20 cellular contexts compared by ENCODE assay signal in genomic region chr6:117795234-117795633, GRCh38.
DNase-seq lines count a peak whose midpoint lies in the region; ATAC-seq and TF ChIP-seq lines count a peak whose summit lies in the region.
"Had no signal": no experiment of that assay in that cellular context is flagged by ENCODE, and none has a peak within 500 bp of the region (broad histone marks: within the 10 kb centered on the region; RNA-seq: fewer than 3 reads in every experiment).

No MANE protein-coding gene starts in this region.

- H3K4me3 ChIP-seq in HCT116 (replicated peaks in 1 of 2; ENCODE audit: low read depth in 1 of 2, low read length in 2 of 2) = no peak overlapping the region
- H3K4me3 ChIP-seq in OCI-LY7 (ENCODE audit: low read depth, low read length, poor library complexity, severe bottlenecking) = no peak overlapping the region
- H3K4me3 ChIP-seq in colonic mucosa = no peak overlapping the region
- H3K4me3 ChIP-seq: ascending aorta, heart right ventricle, ovary had no signal

- H4K20me1 ChIP-seq in HCT116 (ENCODE audit: insufficient read depth) (no peaks in the 10 kb centered on the region), OCI-LY7 (ENCODE audit: insufficient read depth, low read length) (no peaks in the 10 kb centered on the region)

- H3K36me3 Mint-ChIP-seq in Calu3 (ENCODE audit: insufficient read depth, unreplicated experiment) (no peaks in the 10 kb centered on the region), endothelial cell (ENCODE audit: low read depth, unreplicated experiment) (no peaks in the 10 kb centered on the region)
- H3K36me3 Mint-ChIP-seq: CD8-positive, alpha-beta T cell had no signal

- RAD21 ChIA-PET in HCT116 (lab: Charles Lee; ENCODE audit: low non-redundant PET in 1 of 2, low total read pairs in 2 of 2, uncharacterized antibody in 2 of 2, unreplicated experiment in 2 of 2) = interaction anchor here in 1 of 2 experiments (0.5 kb wide), 1 partner anchor 820 kb away, joined by 3 read pairs; no protein-coding TSS in a partner anchor

- POLR2A ChIA-PET in HCT116 (lab: Charles Lee) = no interaction called here
- POLR2A ChIA-PET in OCI-LY7 (lab: Charles Lee) = interaction anchor here (0.6 to 1.2 kb wide), 2 partner anchors 16 to 19 kb away, joined by 3 read pairs; no protein-coding TSS in a partner anchor

- CTCF ChIA-PET in Calu3 (lab: Charles Lee) = interaction anchor here (0.8 to 1.0 kb wide), 4 partner anchors 28 to 193 kb away, joined by 3 read pairs; partner anchors contain the start of gene GOPC
- CTCF ChIA-PET in HCT116 (lab: Charles Lee) = interaction anchor here (0.6 kb wide), 1 partner anchor 34 kb away, joined by 3 read pairs; no protein-coding TSS in a partner anchor
- CTCF ChIA-PET in OCI-LY7 (lab: Charles Lee; ENCODE audit: unreplicated experiment) = no interaction called here

- no peak for TF ChIP-seq POLR2A in HCT116 (IDR thresholded peaks at IDR 0.05; ENCODE audit: borderline replicate concordance, extremely low read depth, insufficient read depth, insufficient read length)

- H3K9ac ChIP-seq in HCT116 (ENCODE audit: low read length) = no peak overlapping the region
- no peak overlapping the region for H3K9ac ChIP-seq in colonic mucosa (ENCODE audit: low read depth in 2 of 2, low read length in 2 of 2)

- H3K27me3 Mint-ChIP-seq in Calu3 (ENCODE audit: unreplicated experiment) (no peaks in the 10 kb centered on the region), endothelial cell (ENCODE audit: unreplicated experiment) (peaks cover 1% of the 10 kb centered on the region)

- no TSS peak for BruUV-seq in Calu3 (replicated peaks; lab: Mats Ljungman, UMichigan)
- no TSS peak for BruUV-seq in HCT116 (replicated peaks; lab: Mats Ljungman, UMichigan)
- no TSS peak for BruUV-seq in OCI-LY7 (replicated peaks; lab: Mats Ljungman, UMichigan)

- DNase-seq in Calu3 (peak; percentile 27), HCT116 (ENCODE audit: low read depth, low spot score) (no peak), OCI-LY7 (ENCODE audit: low spot score) (no peak), endothelial cell (ENCODE audit: low spot score) (no peak), T1000 (lab: John Stamatoyannopoulos, UW) (no peak), colonic mucosa (no peak), NCI-H345 (lab: John Stamatoyannopoulos, UW) (no peak)
- DNase-seq: activated CD4-positive, alpha-beta T cell treated with anti-CD3 and anti-CD28 coated beads, Interleukin-2, amount 50 U/mL, for 48 hours; activated naive CD4-positive, alpha-beta T cell treated with anti-CD3 and anti-CD28 coated beads, Interleukin-2, amount 50 U/mL, for 16 hours; CD8-positive, alpha-beta T cell; heart right ventricle; Karpas-422; mammary epithelial cell; NCI-H774; ovary; stimulated activated CD4-positive, alpha-beta T cell treated with anti-CD3 and anti-CD28 coated beads, Interleukin-1b, Interleukin-23, amount 100 ng/mL, for 48 hours; trophoblast cell had no signal

- H3K9me2 ChIP-seq in HCT116 (ENCODE audit: insufficient read depth) = no peaks in the 10 kb centered on the region
- H3K9me2 ChIP-seq in OCI-LY7 (ENCODE audit: insufficient read depth, low read length) = no peaks in the 10 kb centered on the region

- H3K4me2 ChIP-seq in HCT116 (ENCODE audit: low read length) (no peak overlapping the region), OCI-LY7 (ENCODE audit: low read length) (no peak overlapping the region)

- intact Hi-C loops in Calu3 (cut with micrococcal nuclease; ENCODE audit: unreplicated experiment) (loop anchor here (1.0 kb wide), 1 partner anchor 34 kb away; no protein-coding TSS in a partner anchor), HCT116 (cut with micrococcal nuclease) (no loop called here), OCI-LY7 (cut with micrococcal nuclease; ENCODE audit: unreplicated experiment) (no loop called here), colonic mucosa (cut with DNase I) (no loop called here)

- H3K36me3 ChIP-seq in HCT116 (ENCODE audit: control insufficient read depth in 1 of 2, insufficient read depth in 2 of 2, low read length in 2 of 2) (no peaks in the 10 kb centered on the region), OCI-LY7 (ENCODE audit: insufficient read depth, low read length) (no peaks in the 10 kb centered on the region), colonic mucosa (no peaks in the 10 kb centered on the region)
- H3K36me3 ChIP-seq: ascending aorta, heart right ventricle, ovary had no signal

- H3K79me2 ChIP-seq in HCT116 (ENCODE audit: insufficient read depth, low read length) (no peaks in the 10 kb centered on the region), OCI-LY7 (ENCODE audit: insufficient read depth, low read depth, low read length) (no peaks in the 10 kb centered on the region)

- TF ChIP-seq CTCF in Calu3 (IDR thresholded peaks at IDR 0.05; ENCODE audit: unreplicated experiment) = no peak
- peak; percentile 10 to 19 (median 17); a peak in 1 of 6 replicates for TF ChIP-seq CTCF in HCT116 (IDR thresholded peaks at IDR 0.05 in 2 of 3, conservative IDR thresholded peaks at IDR 0.05 in 1 of 3; ENCODE audit: borderline replicate concordance in 1 of 3, insufficient read depth in 1 of 3, low read depth in 2 of 3, low read length in 2 of 3)
- TF ChIP-seq CTCF in OCI-LY7 (conservative IDR thresholded peaks at IDR 0.05; ENCODE audit: low read length) = 0 out of 2 replicates have a peak, but pooled peaks have one; percentile 24
- TF ChIP-seq CTCF in endothelial cell (IDR thresholded peaks at IDR 0.05; ENCODE audit: unreplicated experiment) = no peak
- no peak for TF ChIP-seq CTCF in colonic mucosa (IDR thresholded peaks at IDR 0.05)

- ATAC-seq in HCT116 (peak; percentile 47; the same call in 1 of the 2 replicates), HG03442 (IDR thresholded peaks at IDR 0.05; ENCODE audit: unreplicated experiment) (no peak)
- ATAC-seq: CD8-positive, alpha-beta T cell; heart right ventricle had no signal

- no peak overlapping the region for H3K27ac Mint-ChIP-seq in Calu3 (ENCODE audit: unreplicated experiment)
- peak overlapping the region; percentile 39 for H3K27ac Mint-ChIP-seq in endothelial cell (ENCODE audit: unreplicated experiment)
- H3K27ac Mint-ChIP-seq: CD8-positive, alpha-beta T cell; stimulated activated naive CD8-positive, alpha-beta T cell treated with anti-CD3 and anti-CD28 coated beads, Interleukin-15, Interleukin-2, amounts not matched to agents 100 ng/mL and 50 ng/mL, for 24 hours had no signal

- H3K4me1 ChIP-seq in HCT116 (ENCODE audit: control insufficient read depth in 1 of 2, insufficient read depth in 2 of 2, low read length in 2 of 2) = no peaks in the 10 kb centered on the region
- no peaks in the 10 kb centered on the region for H3K4me1 ChIP-seq in OCI-LY7 (ENCODE audit: insufficient read depth, low read length, poor library complexity, severe bottlenecking)
- H3K4me1 ChIP-seq in colonic mucosa = no peaks in the 10 kb centered on the region
- H3K4me1 ChIP-seq: ascending aorta, heart right ventricle had no signal

- no peaks in the 10 kb centered on the region for H3K4me1 Mint-ChIP-seq in Calu3 (ENCODE audit: low read depth, unreplicated experiment)
- peaks cover 23% of the 10 kb centered on the region for H3K4me1 Mint-ChIP-seq in endothelial cell (ENCODE audit: unreplicated experiment)

- no peak overlapping the region for H2AFZ ChIP-seq in HCT116 (ENCODE audit: low read depth, low read length, poor library complexity, severe bottlenecking)
- no peak overlapping the region for H2AFZ ChIP-seq in OCI-LY7 (ENCODE audit: low read length)

- peak; percentile 43 for TF ChIP-seq RAD21 in HCT116 (IDR thresholded peaks at IDR 0.05; ENCODE audit: low read depth)

- H3K9me3 Mint-ChIP-seq in Calu3 (ENCODE audit: low read depth, unreplicated experiment) = no peaks in the 10 kb centered on the region
- no peaks in the 10 kb centered on the region for H3K9me3 Mint-ChIP-seq in endothelial cell (ENCODE audit: unreplicated experiment)
- H3K9me3 Mint-ChIP-seq: CD8-positive, alpha-beta T cell; stimulated activated naive CD8-positive, alpha-beta T cell treated with anti-CD3 and anti-CD28 coated beads, Interleukin-15, Interleukin-2, amounts not matched to agents 100 ng/mL and 50 ng/mL, for 24 hours had no signal

- H3K9me3 ChIP-seq in HCT116 (ENCODE audit: control insufficient read depth in 1 of 2, insufficient read depth in 1 of 2, low read depth in 1 of 2, low read length in 2 of 2) (no peaks in the 10 kb centered on the region), OCI-LY7 (ENCODE audit: low read length) (no peaks in the 10 kb centered on the region), colonic mucosa (no peaks in the 10 kb centered on the region)
- H3K9me3 ChIP-seq: ascending aorta, ovary had no signal

- H3K27me3 ChIP-seq in HCT116 (ENCODE audit: insufficient read depth, low read length) = no peaks in the 10 kb centered on the region
- H3K27me3 ChIP-seq in colonic mucosa = no peaks in the 10 kb centered on the region
- H3K27me3 ChIP-seq: ascending aorta, heart right ventricle, ovary had no signal

- no peak overlapping the region for H3K27ac ChIP-seq in HCT116 (ENCODE audit: low read depth, low read length)
- H3K27ac ChIP-seq in OCI-LY7 (ENCODE audit: low read depth, low read length, poor library complexity, severe bottlenecking) = no peak overlapping the region
- H3K27ac ChIP-seq in colonic mucosa = no peak overlapping the region
- H3K27ac ChIP-seq: ascending aorta, heart right ventricle, ovary had no signal

- H3K4me3 Mint-ChIP-seq in Calu3 (ENCODE audit: low read depth, unreplicated experiment) (no peak overlapping the region), endothelial cell (ENCODE audit: unreplicated experiment) (no peak overlapping the region)
- H3K4me3 Mint-ChIP-seq: CD8-positive, alpha-beta T cell; stimulated activated naive CD8-positive, alpha-beta T cell treated with anti-CD3 and anti-CD28 coated beads, Interleukin-15, Interleukin-2, amounts not matched to agents 100 ng/mL and 50 ng/mL, for 24 hours had no signal

TF ChIP-seq in HCT116, 20 proteins besides CTCF, POLR2A, EP300 and RAD21:
- TF ChIP-seq TCF7L2 (IDR thresholded peaks at IDR 0.05; ENCODE audit: borderline replicate concordance, extremely low read depth, insufficient read depth, insufficient read length) (peak; percentile 33), SRF (IDR thresholded peaks at IDR 0.05; ENCODE audit: low read depth) (no peak)

Comparison
In these comparisons a context has a peak if more than half of its experiments do, and no peak if none do; other contexts are left out.
1. CTCF ChIP-seq: peak in HCT116 (3 of 3) and OCI-LY7 (single experiment); none in Calu3 (single experiment), endothelial cell (single experiment) and colonic mucosa (single experiment).